ENCODE assay signal across 13 cellular contexts in genomic region chr21:35002879-35003722, GRCh38. TPM values are rescaled to one million over a fixed set of nuclear protein-coding genes. Genes with fewer than 3 reads are reported as not detected.
DNase-seq lines count a peak whose midpoint lies in the region; ATAC-seq and TF ChIP-seq lines count a peak whose summit lies in the region.
"Had no signal": no experiment of that assay in that cellular context is flagged by ENCODE, and none has a peak within 500 bp of the region (broad histone marks: within the 10 kb centered on the region; RNA-seq: fewer than 3 reads in every experiment).

No MANE protein-coding gene starts in this region.

- no peaks in the 10 kb centered on the region for H3K9me3 ChIP-seq in CD8-positive, alpha-beta T cell (ENCODE audit: low read length)
- H3K9me3 ChIP-seq in IMR-90 (ENCODE audit: control insufficient read depth, insufficient read depth, low read length) (no peaks in the 10 kb centered on the region), lung (ENCODE audit: control insufficient read depth in 2 of 2, insufficient read depth in 1 of 2, low read length in 1 of 2) (no peaks in the 10 kb centered on the region), Caco-2 (no peaks in the 10 kb centered on the region)
- H3K9me3 ChIP-seq: breast epithelium, thyroid gland had no signal

- H3K4me3 Mint-ChIP-seq in CD8-positive, alpha-beta T cell, result no peak overlapping the region
- no peak overlapping the region for H3K4me3 Mint-ChIP-seq in Caco-2 (ENCODE audit: unreplicated experiment)

- H2AK5ac ChIP-seq in IMR-90 (ENCODE audit: low read depth, low read length), result peak overlapping the region; percentile 90

- H3K36me3 Mint-ChIP-seq in CD8-positive, alpha-beta T cell, result peaks cover 34% of the 10 kb centered on the region
- H3K36me3 Mint-ChIP-seq in activated naive CD4-positive, alpha-beta T cell treated with anti-CD3 and anti-CD28 coated beads, Interleukin-2, amount 50 U/mL, for 72 hours, result peaks cover 15 to 25% of the 10 kb centered on the region in 2 donors
- H3K36me3 Mint-ChIP-seq in Caco-2 (ENCODE audit: insufficient read depth, unreplicated experiment), result no peaks in the 10 kb centered on the region

- DNase-seq in CD8-positive, alpha-beta T cell, result no peak
- peak; percentile 92 for DNase-seq in IMR-90
- no peak for DNase-seq in activated naive CD4-positive, alpha-beta T cell treated with anti-CD3 and anti-CD28 coated beads, Interleukin-2, amount 50 U/mL, for 72 hours (ENCODE audit: low spot score in 2 of 2)
- DNase-seq in lung (ENCODE audit: low spot score), result no peak
- no peak for DNase-seq in Caco-2
- no peak for DNase-seq in mesenteric fat pad (ENCODE audit: low spot score)
- DNase-seq in NCI-H1105 (lab: John Stamatoyannopoulos, UW), result no peak
- DNase-seq: DMS79, Karpas-422, NCI-H510A treated with DMSO at 0.1 percent for 48 hours, thyroid gland had no signal

- peak overlapping the region; percentile 70; the same call in 1 of the 2 replicates for H4K5ac ChIP-seq in IMR-90 (ENCODE audit: low read depth, low read length)

- TF ChIP-seq CTCF in CD8-positive, alpha-beta T cell (IDR thresholded peaks at IDR 0.05), result no peak
- TF ChIP-seq CTCF in IMR-90 (conservative IDR thresholded peaks at IDR 0.05; ENCODE audit: low read depth, low read length) (no peak), lung (IDR thresholded peaks at IDR 0.05; ENCODE audit: control extremely low read depth, extremely low read depth) (no peak), Caco-2 (IDR thresholded peaks at IDR 0.05; ENCODE audit: insufficient read depth in 1 of 2, low read depth in 1 of 2, low read length in 1 of 2, severe bottlenecking in 1 of 2, unreplicated experiment in 1 of 2) (no peak)

- H3K79me1 ChIP-seq in IMR-90 (ENCODE audit: low read depth in 1 of 2, low read length in 2 of 2), result peaks cover 0 to 22% of the 10 kb centered on the region in 2 experiments; a peak in 2 of 4 replicates

- 20% methylated on average over 1 of the region's 5 CpGs; no CpG with 5 or more reads in 1 of the 2 experiments for WGBS in IMR-90 (ENCODE audit: extremely low coverage in 2 of 2, insufficient read length in 1 of 2), 2 experiments
- 78% methylated on average over 5 of the region's 5 CpGs for WGBS in lung, 2 donors

- CTCF ChIA-PET in CD8-positive, alpha-beta T cell (lab: Charles Lee), result interaction anchor here (0.7 to 1.5 kb wide), 4 partner anchors 11 to 835 kb away, joined by 3 to 4 read pairs (median 3); no protein-coding TSS in a partner anchor
- CTCF ChIA-PET in IMR-90 (lab: Yijun Ruan, JAX) (no interaction called here), Caco-2 (lab: Charles Lee) (no interaction called here)

- peak overlapping the region; percentile 57 for H2BK20ac ChIP-seq in IMR-90 (ENCODE audit: low read depth, low read length)

- peaks cover 91% of the 10 kb centered on the region for H3K4me1 Mint-ChIP-seq in CD8-positive, alpha-beta T cell (ENCODE audit: low read depth)
- no peaks in the 10 kb centered on the region for H3K4me1 Mint-ChIP-seq in Caco-2 (ENCODE audit: low read depth, unreplicated experiment)

- in situ Hi-C loops in IMR-90 (cut with MboI; ENCODE audit: low sequenced_read_pairs), result no loop called here

- intact Hi-C loops in CD8-positive, alpha-beta T cell (cut with DNase I, micrococcal nuclease), result no loop called here
- intact Hi-C loops in IMR-90 (cut with micrococcal nuclease), result no loop called here
- intact Hi-C loops in Caco-2 (cut with micrococcal nuclease; ENCODE audit: unreplicated experiment), result no loop called here

- H3K56ac ChIP-seq in IMR-90 (ENCODE audit: extremely low read depth, insufficient read depth, low read length), result no peak overlapping the region

- H3K27ac Mint-ChIP-seq in CD8-positive, alpha-beta T cell, result peak overlapping the region; percentile 11
- no peak overlapping the region for H3K27ac Mint-ChIP-seq in activated naive CD4-positive, alpha-beta T cell treated with anti-CD3 and anti-CD28 coated beads, Interleukin-2, amount 50 U/mL, for 72 hours
- H3K27ac Mint-ChIP-seq in Caco-2 (ENCODE audit: unreplicated experiment), result no peak overlapping the region
- H3K27ac Mint-ChIP-seq: progenitor cell of endocrine pancreas had no signal

- peaks cover 23% of the 10 kb centered on the region for H3K9me1 ChIP-seq in IMR-90 (ENCODE audit: insufficient read depth, low read length)

- TF ChIP-seq RAD21 in IMR-90 (IDR thresholded peaks at IDR 0.05; ENCODE audit: low read length), result no peak; the same call in 1 of the 2 replicates

- peak overlapping the region; percentile 28 for H3K4ac ChIP-seq in IMR-90 (ENCODE audit: low read depth, low read length)

- no peak overlapping the region for H2AK9ac ChIP-seq in IMR-90 (replicated peaks; ENCODE audit: low read depth, low read length, poor library complexity)

- peaks cover 49% of the 10 kb centered on the region for H3K4me1 ChIP-seq in CD8-positive, alpha-beta T cell (ENCODE audit: insufficient read depth, low read length)
- H3K4me1 ChIP-seq in IMR-90 (ENCODE audit: control insufficient read depth, insufficient read depth, low read length) (peaks cover 21% of the 10 kb centered on the region), lung (ENCODE audit: control insufficient read depth in 2 of 2, insufficient read depth in 2 of 2, low read length in 2 of 2) (peaks cover 0 to 3% of the 10 kb centered on the region in 2 donors), Caco-2 (no peaks in the 10 kb centered on the region)
- H3K4me1 ChIP-seq: thyroid gland had no signal

- H3K27me3 ChIP-seq in CD8-positive, alpha-beta T cell (ENCODE audit: insufficient read depth, low read length), result no peaks in the 10 kb centered on the region
- no peaks in the 10 kb centered on the region for H3K27me3 ChIP-seq in IMR-90 (ENCODE audit: control insufficient read depth, insufficient read depth, low read length)
- H3K27me3 ChIP-seq in lung (ENCODE audit: control insufficient read depth, insufficient read depth), result no peaks in the 10 kb centered on the region
- H3K27me3 ChIP-seq in Caco-2 (replicated peaks; ENCODE audit: control insufficient read depth, insufficient read depth, low read length), result no peaks in the 10 kb centered on the region
- H3K27me3 ChIP-seq: breast epithelium, thyroid gland had no signal

- no peak overlapping the region for H2BK5ac ChIP-seq in IMR-90 (ENCODE audit: low read depth, low read length, poor library complexity, severe bottlenecking)

- TF ChIP-seq POLR2A in IMR-90 (IDR thresholded peaks at IDR 0.05; ENCODE audit: low read depth, low read length), result no peak

- peak overlapping the region; percentile 59 for H3K14ac ChIP-seq in IMR-90 (replicated peaks; ENCODE audit: low read depth, low read length)

- H3K36me3 ChIP-seq in CD8-positive, alpha-beta T cell (ENCODE audit: insufficient read depth, low read length), result no peaks in the 10 kb centered on the region
- H3K36me3 ChIP-seq in IMR-90 (ENCODE audit: control insufficient read depth, insufficient read depth, low read length), result no peaks in the 10 kb centered on the region
- no peaks in the 10 kb centered on the region for H3K36me3 ChIP-seq in lung (ENCODE audit: control insufficient read depth in 2 of 2, insufficient read depth in 2 of 2, low read length in 2 of 2)
- H3K36me3 ChIP-seq in Caco-2 (ENCODE audit: control insufficient read depth, insufficient read depth, low read length), result no peaks in the 10 kb centered on the region
- H3K36me3 ChIP-seq: breast epithelium, thyroid gland had no signal

- ATAC-seq in CD8-positive, alpha-beta T cell, result no peak
- ATAC-seq in IMR-90 (ENCODE audit: low read depth) (peak; percentile 41; the same call in 1 of the 2 replicates), lung (ENCODE audit: insufficient read depth, low FRiP score) (peak; percentile 72)
- ATAC-seq in activated naive CD4-positive, alpha-beta T cell treated with anti-CD3 and anti-CD28 coated beads, Interleukin-2, amount 50 U/mL, for 72 hours, result peak; percentile 22 to 63

- peak overlapping the region; percentile 71; the same call in 1 of the 2 replicates for H3K18ac ChIP-seq in IMR-90 (ENCODE audit: low read depth, low read length)

- dilution Hi-C loops in IMR-90 (cut with HindIII; ENCODE audit: low sequenced_read_pairs, unreplicated experiment), result no loop called here

- H3K23ac ChIP-seq in IMR-90 (ENCODE audit: low read depth, low read length), result peak overlapping the region; percentile 77

- peak overlapping the region; percentile 26; the same call in 1 of the 2 replicates for H4K91ac ChIP-seq in IMR-90 (ENCODE audit: insufficient read depth, low read depth, low read length)

- H4K20me1 ChIP-seq in IMR-90 (ENCODE audit: insufficient read depth, low read length), result no peaks in the 10 kb centered on the region

- H3K9ac ChIP-seq in IMR-90 (ENCODE audit: low read depth, low read length), result no peak overlapping the region

- H3K9me3 Mint-ChIP-seq in CD8-positive, alpha-beta T cell, result no peaks in the 10 kb centered on the region
- H3K9me3 Mint-ChIP-seq in activated naive CD4-positive, alpha-beta T cell treated with anti-CD3 and anti-CD28 coated beads, Interleukin-2, amount 50 U/mL, for 72 hours, result peaks cover 0 to 3% of the 10 kb centered on the region in 2 donors
- peaks cover 13% of the 10 kb centered on the region for H3K9me3 Mint-ChIP-seq in Caco-2 (ENCODE audit: unreplicated experiment)

- H4K8ac ChIP-seq in IMR-90 (ENCODE audit: low read depth in 2 of 2, low read length in 2 of 2), result peak overlapping the region; percentile 4 to 35; a peak in 2 of 4 replicates

- H3K4me3 ChIP-seq in CD8-positive, alpha-beta T cell (ENCODE audit: low read depth, low read length), result no peak overlapping the region
- H3K4me3 ChIP-seq in IMR-90 (ENCODE audit: insufficient read depth, low read depth, low read length) (no peak overlapping the region), lung (no peak overlapping the region), Caco-2 (ENCODE audit: low read depth, low read length) (no peak overlapping the region)
- H3K4me3 ChIP-seq: breast epithelium, thyroid gland had no signal

- peak overlapping the region; percentile 8; the same call in 1 of the 2 replicates for H3K4me2 ChIP-seq in IMR-90 (ENCODE audit: low read depth, low read length)

- BruUV-seq in IMR-90 (replicated peaks; lab: Mats Ljungman, UMichigan) (no TSS peak), Caco-2 (replicated peaks; lab: Mats Ljungman, UMichigan) (no TSS peak)

- no peak overlapping the region for H2AFZ ChIP-seq in IMR-90 (replicated peaks; ENCODE audit: low read length, poor library complexity)

- no peaks in the 10 kb centered on the region for H3K27me3 Mint-ChIP-seq in CD8-positive, alpha-beta T cell (ENCODE audit: low read depth)
- H3K27me3 Mint-ChIP-seq in Caco-2 (ENCODE audit: insufficient read depth, unreplicated experiment), result no peaks in the 10 kb centered on the region

- POLR2A ChIA-PET in CD8-positive, alpha-beta T cell (lab: Charles Lee), result interaction anchor here (0.6 to 1.8 kb wide), 2 partner anchors 22 to 45 kb away, joined by 4 to 6 read pairs; no protein-coding TSS in a partner anchor
- POLR2A ChIA-PET in IMR-90 (lab: Charles Lee; ENCODE audit: unreplicated experiment), result no interaction called here
- POLR2A ChIA-PET in Caco-2 (lab: Charles Lee), result no interaction called here

- H2BK15ac ChIP-seq in IMR-90 (ENCODE audit: low read depth, low read length), result peak overlapping the region; percentile 75

- H2BK120ac ChIP-seq in IMR-90 (ENCODE audit: low read depth, low read length), result peak overlapping the region; percentile 80

- H3K27ac ChIP-seq in CD8-positive, alpha-beta T cell (ENCODE audit: low read depth, low read length), result no peak overlapping the region
- H3K27ac ChIP-seq in IMR-90 (ENCODE audit: insufficient read depth, low read length) (no peak overlapping the region), lung (ENCODE audit: low read depth in 1 of 2, low read length in 1 of 2) (no peak overlapping the region)
- H3K27ac ChIP-seq: breast epithelium, thyroid gland had no signal

RNA-seq across cellular contexts. Expression of gene RUNX1, which starts 46.0 kb away (rescaled TPM):
- total RNA-seq in CD8-positive, alpha-beta T cell, result 10 to 100 TPM; 39.3 to 43.1 TPM
- total RNA-seq in IMR-90 (2012; rRNA removed) (16.7 and 56.5 TPM in 2 replicates), lung (100 to 1,000 TPM in 1 of 2 donors, 10 to 100 TPM in 1; 39.4 to 100 TPM), Caco-2 (2022) (11.7 and 12.1 TPM in 2 replicates), mesenteric fat pad (129 TPM)
- polyA plus RNA-seq in IMR-90 (2012; rRNA removed) (34.5 and 45.0 TPM in 2 replicates), lung (10 to 100 TPM; 23.3 to 27.4 TPM)
- polyA plus RNA-seq in IMR-90 (2012; cell fraction: cytosol; rRNA removed), result 33.2 and 58.6 TPM in 2 replicates
- 85.5 and 137 TPM in 2 replicates for polyA plus RNA-seq in IMR-90 (2012; cell fraction: nucleus; rRNA removed; ENCODE audit: low replicate concordance)
- 10 to 100 TPM; 44.9 to 80.4 TPM for total RNA-seq in activated naive CD4-positive, alpha-beta T cell treated with anti-CD3 and anti-CD28 coated beads, Interleukin-2, amount 50 U/mL, for 72 hours
